ENCODE assay signal across 1 cellular context in genomic region chr1:204506969-204507316, GRCh38.
TF ChIP-seq lines count a peak whose summit lies in the region.

No MANE protein-coding gene starts in this region.

TF ChIP-seq in GM12878, 131 proteins besides CTCF, POLR2A, EP300 and RAD21 (continued from another document):
- TF ChIP-seq BCL3 (IDR thresholded peaks at IDR 0.05; ENCODE audit: borderline replicate concordance, insufficient read depth, low read depth, low read length, poor library complexity, severe bottlenecking) (no peak), ATF7 (IDR thresholded peaks at IDR 0.05; ENCODE audit: low read depth) (peak; percentile 99), SMARCA5 (IDR thresholded peaks at IDR 0.05) (peak; percentile 86), NR2C1 (IDR thresholded peaks at IDR 0.05) (no peak), JUND (IDR thresholded peaks at IDR 0.05; ENCODE audit: low read depth, low read length) (peak; percentile 56; the same call in 1 of the 2 replicates), TARDBP (IDR thresholded peaks at IDR 0.05; ENCODE audit: borderline replicate concordance) (peak; percentile 98), TCF7 (IDR thresholded peaks at IDR 0.05; ENCODE audit: borderline replicate concordance) (peak; percentile 55; the same call in 1 of the 2 replicates), ATF2 (IDR thresholded peaks at IDR 0.05; ENCODE audit: low read length) (peak; percentile 95), RUNX3 (IDR thresholded peaks at IDR 0.05; ENCODE audit: low read length) (peak; percentile 5; the same call in 1 of the 2 replicates), NFIC (IDR thresholded peaks at IDR 0.05; ENCODE audit: low read depth, low read length) (peak; percentile 53; the same call in 1 of the 2 replicates), ZNF24 (IDR thresholded peaks at IDR 0.05) (peak; percentile 99), SKIL (IDR thresholded peaks at IDR 0.05; ENCODE audit: low read depth, poor library complexity, severe bottlenecking) (peak; percentile 65), ETV6 (conservative IDR thresholded peaks at IDR 0.05 in 1 of 2, IDR thresholded peaks at IDR 0.05 in 1 of 2; ENCODE audit: borderline replicate concordance in 1 of 2, low read depth in 1 of 2) (no peak; a peak in 1 of 4 replicates), TAF1 (IDR thresholded peaks at IDR 0.05; ENCODE audit: borderline replicate concordance, low read depth, low read length) (no peak), ZSCAN29 (IDR thresholded peaks at IDR 0.05) (peak; percentile 91), CREB1 (IDR thresholded peaks at IDR 0.05; ENCODE audit: low read depth) (peak; percentile 94), DPF2 (IDR thresholded peaks at IDR 0.05) (0 out of 2 replicates have a peak, but pooled peaks have one; percentile 17), SREBF2 (IDR thresholded peaks at IDR 0.05; ENCODE audit: low read length) (peak; percentile 95), POU2F2 (IDR thresholded peaks at IDR 0.05; ENCODE audit: borderline replicate concordance, low read depth, low read length) (peak; percentile 70; the same call in 1 of the 3 replicates), NR2C2 (IDR thresholded peaks at IDR 0.05; ENCODE audit: borderline replicate concordance, control insufficient read depth, insufficient read length, low read depth) (no peak), CEBPB (IDR thresholded peaks at IDR 0.05; ENCODE audit: borderline replicate concordance in 1 of 2, low read depth in 2 of 2, low read length in 2 of 2) (peak; percentile 85 to 99), IRF4 (IDR thresholded peaks at IDR 0.05; ENCODE audit: low read depth, low read length) (no peak), GABPA (IDR thresholded peaks at IDR 0.05; ENCODE audit: low read depth) (peak; percentile 50; the same call in 1 of the 2 replicates), TBL1XR1 (IDR thresholded peaks at IDR 0.05; ENCODE audit: low read depth, low read length) (peak; percentile 70), HDAC2 (IDR thresholded peaks at IDR 0.05) (no peak), NFYA (IDR thresholded peaks at IDR 0.05; ENCODE audit: borderline replicate concordance, low read depth, low read length) (no peak), MEF2A (IDR thresholded peaks at IDR 0.05; ENCODE audit: insufficient read depth, low read depth, low read length) (peak; percentile 28; the same call in 1 of the 2 replicates), YY1 (IDR thresholded peaks at IDR 0.05; ENCODE audit: low read depth, low read length) (peak; percentile 76), RELA (IDR thresholded peaks at IDR 0.05; ENCODE audit: borderline replicate concordance, partially characterized antibody) (peak; percentile 76)
- TF ChIP-seq, protein P1, sequence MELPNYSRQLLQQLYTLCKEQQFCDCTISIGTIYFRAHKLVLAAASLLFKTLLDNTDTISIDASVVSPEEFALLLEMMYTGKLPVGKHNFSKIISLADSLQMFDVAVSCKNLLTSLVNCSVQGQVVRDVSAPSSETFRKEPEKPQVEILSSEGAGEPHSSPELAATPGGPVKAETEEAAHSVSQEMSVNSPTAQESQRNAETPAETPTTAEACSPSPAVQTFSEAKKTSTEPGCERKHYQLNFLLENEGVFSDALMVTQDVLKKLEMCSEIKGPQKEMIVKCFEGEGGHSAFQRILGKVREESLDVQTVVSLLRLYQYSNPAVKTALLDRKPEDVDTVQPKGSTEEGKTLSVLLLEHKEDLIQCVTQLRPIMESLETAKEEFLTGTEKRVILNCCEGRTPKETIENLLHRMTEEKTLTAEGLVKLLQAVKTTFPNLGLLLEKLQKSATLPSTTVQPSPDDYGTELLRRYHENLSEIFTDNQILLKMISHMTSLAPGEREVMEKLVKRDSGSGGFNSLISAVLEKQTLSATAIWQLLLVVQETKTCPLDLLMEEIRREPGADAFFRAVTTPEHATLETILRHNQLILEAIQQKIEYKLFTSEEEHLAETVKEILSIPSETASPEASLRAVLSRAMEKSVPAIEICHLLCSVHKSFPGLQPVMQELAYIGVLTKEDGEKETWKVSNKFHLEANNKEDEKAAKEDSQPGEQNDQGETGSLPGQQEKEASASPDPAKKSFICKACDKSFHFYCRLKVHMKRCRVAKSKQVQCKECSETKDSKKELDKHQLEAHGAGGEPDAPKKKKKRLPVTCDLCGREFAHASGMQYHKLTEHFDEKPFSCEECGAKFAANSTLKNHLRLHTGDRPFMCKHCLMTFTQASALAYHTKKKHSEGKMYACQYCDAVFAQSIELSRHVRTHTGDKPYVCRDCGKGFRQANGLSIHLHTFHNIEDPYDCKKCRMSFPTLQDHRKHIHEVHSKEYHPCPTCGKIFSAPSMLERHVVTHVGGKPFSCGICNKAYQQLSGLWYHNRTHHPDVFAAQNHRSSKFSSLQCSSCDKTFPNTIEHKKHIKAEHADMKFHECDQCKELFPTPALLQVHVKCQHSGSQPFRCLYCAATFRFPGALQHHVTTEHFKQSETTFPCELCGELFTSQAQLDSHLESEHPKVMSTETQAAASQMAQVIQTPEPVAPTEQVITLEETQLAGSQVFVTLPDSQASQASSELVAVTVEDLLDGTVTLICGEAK (IDR thresholded peaks at IDR 0.05; ENCODE audit: borderline replicate concordance): peak; percentile 83
- TF ChIP-seq, protein P2, sequence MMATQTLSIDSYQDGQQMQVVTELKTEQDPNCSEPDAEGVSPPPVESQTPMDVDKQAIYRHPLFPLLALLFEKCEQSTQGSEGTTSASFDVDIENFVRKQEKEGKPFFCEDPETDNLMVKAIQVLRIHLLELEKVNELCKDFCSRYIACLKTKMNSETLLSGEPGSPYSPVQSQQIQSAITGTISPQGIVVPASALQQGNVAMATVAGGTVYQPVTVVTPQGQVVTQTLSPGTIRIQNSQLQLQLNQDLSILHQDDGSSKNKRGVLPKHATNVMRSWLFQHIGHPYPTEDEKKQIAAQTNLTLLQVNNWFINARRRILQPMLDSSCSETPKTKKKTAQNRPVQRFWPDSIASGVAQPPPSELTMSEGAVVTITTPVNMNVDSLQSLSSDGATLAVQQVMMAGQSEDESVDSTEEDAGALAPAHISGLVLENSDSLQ (IDR thresholded peaks at IDR 0.05): no peak
- TF ChIP-seq, protein P3, sequence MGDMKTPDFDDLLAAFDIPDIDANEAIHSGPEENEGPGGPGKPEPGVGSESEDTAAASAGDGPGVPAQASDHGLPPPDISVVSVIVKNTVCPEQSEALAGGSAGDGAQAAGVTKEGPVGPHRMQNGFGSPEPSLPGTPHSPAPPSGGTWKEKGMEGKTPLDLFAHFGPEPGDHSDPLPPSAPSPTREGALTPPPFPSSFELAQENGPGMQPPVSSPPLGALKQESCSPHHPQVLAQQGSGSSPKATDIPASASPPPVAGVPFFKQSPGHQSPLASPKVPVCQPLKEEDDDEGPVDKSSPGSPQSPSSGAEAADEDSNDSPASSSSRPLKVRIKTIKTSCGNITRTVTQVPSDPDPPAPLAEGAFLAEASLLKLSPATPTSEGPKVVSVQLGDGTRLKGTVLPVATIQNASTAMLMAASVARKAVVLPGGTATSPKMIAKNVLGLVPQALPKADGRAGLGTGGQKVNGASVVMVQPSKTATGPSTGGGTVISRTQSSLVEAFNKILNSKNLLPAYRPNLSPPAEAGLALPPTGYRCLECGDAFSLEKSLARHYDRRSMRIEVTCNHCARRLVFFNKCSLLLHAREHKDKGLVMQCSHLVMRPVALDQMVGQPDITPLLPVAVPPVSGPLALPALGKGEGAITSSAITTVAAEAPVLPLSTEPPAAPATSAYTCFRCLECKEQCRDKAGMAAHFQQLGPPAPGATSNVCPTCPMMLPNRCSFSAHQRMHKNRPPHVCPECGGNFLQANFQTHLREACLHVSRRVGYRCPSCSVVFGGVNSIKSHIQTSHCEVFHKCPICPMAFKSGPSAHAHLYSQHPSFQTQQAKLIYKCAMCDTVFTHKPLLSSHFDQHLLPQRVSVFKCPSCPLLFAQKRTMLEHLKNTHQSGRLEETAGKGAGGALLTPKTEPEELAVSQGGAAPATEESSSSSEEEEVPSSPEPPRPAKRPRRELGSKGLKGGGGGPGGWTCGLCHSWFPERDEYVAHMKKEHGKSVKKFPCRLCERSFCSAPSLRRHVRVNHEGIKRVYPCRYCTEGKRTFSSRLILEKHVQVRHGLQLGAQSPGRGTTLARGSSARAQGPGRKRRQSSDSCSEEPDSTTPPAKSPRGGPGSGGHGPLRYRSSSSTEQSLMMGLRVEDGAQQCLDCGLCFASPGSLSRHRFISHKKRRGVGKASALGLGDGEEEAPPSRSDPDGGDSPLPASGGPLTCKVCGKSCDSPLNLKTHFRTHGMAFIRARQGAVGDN (IDR thresholded peaks at IDR 0.05): no peak
- TF ChIP-seq, protein P4, sequence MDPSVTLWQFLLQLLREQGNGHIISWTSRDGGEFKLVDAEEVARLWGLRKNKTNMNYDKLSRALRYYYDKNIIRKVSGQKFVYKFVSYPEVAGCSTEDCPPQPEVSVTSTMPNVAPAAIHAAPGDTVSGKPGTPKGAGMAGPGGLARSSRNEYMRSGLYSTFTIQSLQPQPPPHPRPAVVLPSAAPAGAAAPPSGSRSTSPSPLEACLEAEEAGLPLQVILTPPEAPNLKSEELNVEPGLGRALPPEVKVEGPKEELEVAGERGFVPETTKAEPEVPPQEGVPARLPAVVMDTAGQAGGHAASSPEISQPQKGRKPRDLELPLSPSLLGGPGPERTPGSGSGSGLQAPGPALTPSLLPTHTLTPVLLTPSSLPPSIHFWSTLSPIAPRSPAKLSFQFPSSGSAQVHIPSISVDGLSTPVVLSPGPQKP (IDR thresholded peaks at IDR 0.05; ENCODE audit: low read depth, low read length): no peak
